Comparison of ENCODE assay signal across 8 cellular contexts in the genomic region with DNA sequence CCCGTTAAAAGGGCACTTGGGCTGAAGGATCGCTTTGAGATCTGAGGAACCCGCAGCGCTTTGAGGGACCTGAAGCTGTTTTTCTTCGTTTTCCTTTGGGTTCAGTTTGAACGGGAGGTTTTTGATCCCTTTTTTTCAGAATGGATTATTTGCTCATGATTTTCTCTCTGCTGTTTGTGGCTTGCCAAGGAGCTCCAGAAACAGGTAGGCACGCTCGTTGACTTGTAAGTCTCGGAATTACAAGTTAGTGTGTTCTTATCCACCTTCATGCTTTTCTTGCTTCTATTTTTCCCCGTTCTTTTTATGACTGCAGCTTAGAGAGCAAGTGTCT. TPM values are rescaled to one million over a fixed set of nuclear protein-coding genes. Genes with fewer than 3 reads are reported as not detected.
DNase-seq lines count a peak whose midpoint lies in the region; ATAC-seq, FAIRE-seq and TF ChIP-seq lines count a peak whose summit lies in the region.

No MANE protein-coding gene starts in this region.

- H3K4me3 ChIP-seq in NB4 (ENCODE audit: low read depth, low read length): peak overlapping the region; percentile 26
- H3K4me3 ChIP-seq in retinal pigment epithelial cell (ENCODE audit: low read length): peak overlapping the region; percentile 62

- intact Hi-C loops in left colon (cut with DNase I, micrococcal nuclease): loop anchor here in 1 of 2 donors (5.0 to 10.0 kb wide), 2 partner anchors 317 to 636 kb away; no protein-coding TSS in a partner anchor

- peak overlapping the region; percentile 95 for H3K27ac ChIP-seq in epithelial cell of prostate

- TF ChIP-seq POLR2A in NB4 (IDR thresholded peaks at IDR 0.05; ENCODE audit: extremely low read depth, insufficient read length) (no peak), H54 (IDR thresholded peaks at IDR 0.05; ENCODE audit: low read depth, low read length) (no peak)

- TF ChIP-seq CTCF in NB4 (IDR thresholded peaks at IDR 0.05; ENCODE audit: low read depth, low read length) (no peak), retinal pigment epithelial cell (conservative IDR thresholded peaks at IDR 0.05; ENCODE audit: low read depth, low read length) (no peak)

- DNase-seq in NB4 (ENCODE audit: low read depth) (no peak), epithelial cell of prostate (ENCODE audit: low read depth, low spot score) (no peak), retinal pigment epithelial cell (ENCODE audit: low read depth) (no peak), DMS 273 (lab: John Stamatoyannopoulos, UW; ENCODE audit: unreplicated experiment) (no peak), cerebellar cortex (ENCODE audit: low spot score) (no peak), left colon (no peak), H54 (ENCODE audit: insufficient read length, low spot score) (no peak)

- ATAC-seq in GM19324 (IDR thresholded peaks at IDR 0.05; ENCODE audit: low FRiP score, unreplicated experiment) (peak; percentile 6), left colon (no peak)

- FAIRE-seq in H54 (lab: Jason Lieb, UNC): no peak

RNA-seq across cellular contexts. Expression of a gene that starts 0.3 kb away (rescaled TPM):
- 10 to 100 TPM; 16.8 to 24.8 TPM for total RNA-seq in left colon
